Comparison of ENCODE assay signal across 8 cellular contexts in genomic region chr10:6445671-6446278, GRCh38.
A peak's percentile ranks its signal among the peaks of the same experiment; 100 is the strongest.
DNase-seq lines count a peak whose midpoint lies in the region; ATAC-seq and TF ChIP-seq lines count a peak whose summit lies in the region.

No MANE protein-coding gene starts in this region.

- H3K27me3 Mint-ChIP-seq in glutamatergic neuron (ENCODE audit: unreplicated experiment): peaks cover 1% of the 10 kb centered on the region

- H3K27ac Mint-ChIP-seq in glutamatergic neuron (ENCODE audit: unreplicated experiment): no peak overlapping the region

- no peaks in the 10 kb centered on the region for H3K9me3 Mint-ChIP-seq in glutamatergic neuron (ENCODE audit: unreplicated experiment)

- ATAC-seq in activated CD4-positive, CD25-positive, alpha-beta regulatory T cell treated with anti-CD3 and anti-CD28 coated beads, Interleukin-2, amount 50 U/mL, for 24 hours: no peak
- no peak for ATAC-seq in HG03439 (IDR thresholded peaks at IDR 0.05; ENCODE audit: unreplicated experiment)

- H3K4me3 Mint-ChIP-seq in glutamatergic neuron (ENCODE audit: unreplicated experiment): no peak overlapping the region

- H3K4me1 Mint-ChIP-seq in glutamatergic neuron (ENCODE audit: low read depth, unreplicated experiment): no peaks in the 10 kb centered on the region

- H3K36me3 Mint-ChIP-seq in glutamatergic neuron (ENCODE audit: unreplicated experiment): no peaks in the 10 kb centered on the region

- peak; percentile 35 for TF ChIP-seq CTCF in glutamatergic neuron (IDR thresholded peaks at IDR 0.05; ENCODE audit: partially characterized antibody, unreplicated experiment)

- peak; percentile 6 to 21 (median 18) for DNase-seq in activated CD4-positive, CD25-positive, alpha-beta regulatory T cell (lab: John Stamatoyannopoulos, UW)
- DNase-seq in RPMI8226: peak; percentile 51
- peak; percentile 69 for DNase-seq in activated naive CD4-positive, alpha-beta T cell treated with Interleukin-2 at 50 U/mL for 16 hours
- peak; percentile 60 for DNase-seq in glutamatergic neuron
- DNase-seq in putamen (ENCODE audit: low spot score): peak; percentile 68
- DNase-seq in SHP77 (lab: John Stamatoyannopoulos, UW): no peak

Comparison
In these comparisons a context has a peak if more than half of its experiments do, and no peak if none do; other contexts are left out.
1. DNase-seq: peak in activated CD4-positive, CD25-positive, alpha-beta regulatory T cell (4 of 4), RPMI8226 (single experiment), activated naive CD4-positive, alpha-beta T cell treated with Interleukin-2 at 50 U/mL for 16 hours (single experiment), glutamatergic neuron (single experiment) and putamen (single experiment); none in SHP77 (0 of 2).